17 cellular contexts compared by ENCODE assay signal in the genomic region with DNA sequence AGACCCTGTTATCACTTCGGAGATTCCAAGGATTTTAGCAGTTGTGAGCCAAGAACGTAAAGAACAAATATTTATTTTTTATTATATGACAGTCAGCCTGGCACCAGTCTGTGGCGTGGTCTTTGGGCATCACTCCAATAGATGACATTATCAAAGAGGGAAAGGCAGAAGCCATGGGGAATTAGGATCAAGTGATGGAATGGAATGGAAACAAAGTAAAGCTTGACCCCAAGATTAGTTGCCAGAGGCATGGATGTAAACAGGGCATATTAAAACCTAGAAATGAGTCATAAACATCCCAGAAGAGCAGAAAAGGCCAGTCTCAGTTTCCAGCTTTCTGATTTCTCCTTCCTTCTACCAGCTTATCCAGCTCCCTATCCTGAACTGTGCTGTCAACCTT. TPM values are rescaled to one million over a fixed set of nuclear protein-coding genes. Genes with fewer than 3 reads are reported as not detected.
DNase-seq lines count a peak whose midpoint lies in the region; ATAC-seq and TF ChIP-seq lines count a peak whose summit lies in the region.
"Had no signal": no experiment of that assay in that cellular context is flagged by ENCODE, and none has a peak within 500 bp of the region (broad histone marks: within the 10 kb centered on the region; RNA-seq: fewer than 3 reads in every experiment).

No MANE protein-coding gene starts in this region.

- no peaks in the 10 kb centered on the region for H3K9me3 ChIP-seq in thyroid gland

- intact Hi-C loops in activated CD8-positive, alpha-beta T cell treated with anti-CD3 and anti-CD28 coated beads for 36 hours (cut with micrococcal nuclease), result no loop called here
- intact Hi-C loops in thyroid gland (cut with DNase I), result no loop called here
- intact Hi-C loops in head of caudate nucleus (cut with DNase I), result no loop called here

- peaks cover 70 to 89% of the 10 kb centered on the region in 2 donors for H3K36me3 ChIP-seq in thyroid gland

- no peak for ATAC-seq in activated CD8-positive, alpha-beta T cell treated with anti-CD3 and anti-CD28 coated beads for 36 hours
- ATAC-seq in activated CD8-positive, alpha-beta T cell treated with anti-CD3 and anti-CD28 coated beads, Interleukin-2, amount 10 ng/mL, durations not matched to agents 7 days and 5 days, result no peak
- ATAC-seq in effector memory CD8-positive, alpha-beta T cell (replicated peaks), result no peak
- ATAC-seq: HCT116 had no signal

- POLR2A ChIA-PET in activated CD8-positive, alpha-beta T cell treated with anti-CD3 and anti-CD28 coated beads for 36 hours (lab: Charles Lee), result interaction anchor here (0.8 to 2.7 kb wide), 4 partner anchors 9 to 406 kb away, joined by 3 to 9 read pairs (median 4); partner anchors contain the start of gene EIF2S2
- POLR2A ChIA-PET in activated CD8-positive, alpha-beta T cell treated with anti-CD3 and anti-CD28 coated beads, Interleukin-2, amount 10 ng/mL, durations not matched to agents 7 days and 5 days (lab: Charles Lee), result interaction anchor here (1.2 to 4.8 kb wide), 2 partner anchors 8 to 12 kb away, joined by 3 to 33 read pairs; partner anchors contain the start of gene EIF2S2

- no peak for DNase-seq in activated CD8-positive, alpha-beta T cell treated with anti-CD3 and anti-CD28 coated beads for 36 hours
- DNase-seq in activated CD8-positive, alpha-beta T cell treated with anti-CD3 and anti-CD28 coated beads, Interleukin-2, amount 10 ng/mL, durations not matched to agents 7 days and 5 days, result no peak
- DNase-seq in HFFc6 (no peak), thyroid gland (no peak), GM19238 (ENCODE audit: insufficient read length, low spot score) (no peak), head of caudate nucleus (no peak)
- DNase-seq in effector memory CD8-positive, alpha-beta T cell, result no peak
- DNase-seq: AML-193; CD4-positive, CD25-positive, alpha-beta regulatory T cell; GF-D8; GM23248; NCI-H1436 treated with DMSO at 0.1 percent for 48 hours; NCI-H2081; NCI-H2227 treated with DMSO at 0.1 percent for 48 hours; NCI-H524 treated with DMSO at 0.1 percent for 48 hours had no signal

- H3K27ac Mint-ChIP-seq in activated CD8-positive, alpha-beta T cell treated with anti-CD3 and anti-CD28 coated beads for 36 hours, result peak overlapping the region; percentile 36
- no peak overlapping the region for H3K27ac Mint-ChIP-seq in activated CD8-positive, alpha-beta T cell treated with anti-CD3 and anti-CD28 coated beads, Interleukin-2, amount 10 ng/mL, durations not matched to agents 7 days and 5 days
- peak overlapping the region; percentile 43; the same call in 1 of the 2 replicates for H3K27ac Mint-ChIP-seq in HFFc6
- H3K27ac Mint-ChIP-seq in effector memory CD8-positive, alpha-beta T cell, result peak overlapping the region; percentile 7 to 70

- no peak overlapping the region for H3K4me3 Mint-ChIP-seq in activated CD8-positive, alpha-beta T cell treated with anti-CD3 and anti-CD28 coated beads for 36 hours
- no peak overlapping the region for H3K4me3 Mint-ChIP-seq in activated CD8-positive, alpha-beta T cell treated with anti-CD3 and anti-CD28 coated beads, Interleukin-2, amount 10 ng/mL, durations not matched to agents 7 days and 5 days
- H3K4me3 Mint-ChIP-seq in HFFc6, result no peak overlapping the region
- no peak overlapping the region for H3K4me3 Mint-ChIP-seq in effector memory CD8-positive, alpha-beta T cell
- H3K4me3 Mint-ChIP-seq: CD4-positive, CD25-positive, alpha-beta regulatory T cell had no signal

- peaks cover 44% of the 10 kb centered on the region for H3K4me1 Mint-ChIP-seq in activated CD8-positive, alpha-beta T cell treated with anti-CD3 and anti-CD28 coated beads for 36 hours (ENCODE audit: low read depth)
- H3K4me1 Mint-ChIP-seq in activated CD8-positive, alpha-beta T cell treated with anti-CD3 and anti-CD28 coated beads, Interleukin-2, amount 10 ng/mL, durations not matched to agents 7 days and 5 days (ENCODE audit: low read depth), result peaks cover 27% of the 10 kb centered on the region
- peaks cover 38% of the 10 kb centered on the region for H3K4me1 Mint-ChIP-seq in HFFc6 (ENCODE audit: low read depth)
- peaks cover 12 to 28% of the 10 kb centered on the region in 2 donors for H3K4me1 Mint-ChIP-seq in effector memory CD8-positive, alpha-beta T cell (ENCODE audit: low read depth in 2 of 2)

- WGBS in thyroid gland, 2 donors, result 86 to 89% methylated on average over 3 of the region's 3 CpGs

- peak overlapping the region; percentile 52 for H3K27ac ChIP-seq in 22Rv1
- no peak overlapping the region for H3K27ac ChIP-seq in thyroid gland
- H3K27ac ChIP-seq: GM23248 had no signal

- no peaks in the 10 kb centered on the region for H3K4me1 ChIP-seq in thyroid gland

- peaks cover 79% of the 10 kb centered on the region for H3K36me3 Mint-ChIP-seq in activated CD8-positive, alpha-beta T cell treated with anti-CD3 and anti-CD28 coated beads for 36 hours (ENCODE audit: low read depth)
- peaks cover 84% of the 10 kb centered on the region for H3K36me3 Mint-ChIP-seq in activated CD8-positive, alpha-beta T cell treated with anti-CD3 and anti-CD28 coated beads, Interleukin-2, amount 10 ng/mL, durations not matched to agents 7 days and 5 days (ENCODE audit: low read depth)
- peaks cover 57% of the 10 kb centered on the region for H3K36me3 Mint-ChIP-seq in HFFc6 (ENCODE audit: low read depth)
- peaks cover 97% of the 10 kb centered on the region for H3K36me3 Mint-ChIP-seq in effector memory CD8-positive, alpha-beta T cell (ENCODE audit: insufficient read depth)

- H3K4me3 ChIP-seq in thyroid gland (replicated peaks in 1 of 3), result no peak overlapping the region
- H3K4me3 ChIP-seq: GM23248 had no signal

- no peaks in the 10 kb centered on the region for H3K27me3 ChIP-seq in thyroid gland

- H3K9me3 Mint-ChIP-seq in activated CD8-positive, alpha-beta T cell treated with anti-CD3 and anti-CD28 coated beads for 36 hours, result no peaks in the 10 kb centered on the region
- no peaks in the 10 kb centered on the region for H3K9me3 Mint-ChIP-seq in activated CD8-positive, alpha-beta T cell treated with anti-CD3 and anti-CD28 coated beads, Interleukin-2, amount 10 ng/mL, durations not matched to agents 7 days and 5 days (ENCODE audit: insufficient read depth)
- no peaks in the 10 kb centered on the region for H3K9me3 Mint-ChIP-seq in HFFc6
- H3K9me3 Mint-ChIP-seq in effector memory CD8-positive, alpha-beta T cell, result no peaks in the 10 kb centered on the region

- no peak for TF ChIP-seq POLR2A in thyroid gland (IDR thresholded peaks at IDR 0.05)

- no peaks in the 10 kb centered on the region for H3K27me3 Mint-ChIP-seq in activated CD8-positive, alpha-beta T cell treated with anti-CD3 and anti-CD28 coated beads for 36 hours
- no peaks in the 10 kb centered on the region for H3K27me3 Mint-ChIP-seq in activated CD8-positive, alpha-beta T cell treated with anti-CD3 and anti-CD28 coated beads, Interleukin-2, amount 10 ng/mL, durations not matched to agents 7 days and 5 days (ENCODE audit: low read depth)
- H3K27me3 Mint-ChIP-seq in HFFc6 (ENCODE audit: insufficient read depth), result no peaks in the 10 kb centered on the region
- H3K27me3 Mint-ChIP-seq in effector memory CD8-positive, alpha-beta T cell, result no peaks in the 10 kb centered on the region
- H3K27me3 Mint-ChIP-seq: CD4-positive, CD25-positive, alpha-beta regulatory T cell had no signal

- TF ChIP-seq CTCF in activated CD8-positive, alpha-beta T cell treated with anti-CD3 and anti-CD28 coated beads for 36 hours (IDR thresholded peaks at IDR 0.05), result no peak
- TF ChIP-seq CTCF in 22Rv1 (IDR thresholded peaks at IDR 0.05), result no peak
- TF ChIP-seq CTCF in HFFc6 (IDR thresholded peaks at IDR 0.05), result no peak
- TF ChIP-seq CTCF in thyroid gland (IDR thresholded peaks at IDR 0.05), result no peak

- CTCF ChIA-PET in activated CD8-positive, alpha-beta T cell treated with anti-CD3 and anti-CD28 coated beads for 36 hours (lab: Charles Lee), result interaction anchor here (0.9 to 3.0 kb wide), 5 partner anchors 10 to 185 kb away, joined by 3 to 7 read pairs (median 4); no protein-coding TSS in a partner anchor
- CTCF ChIA-PET in activated CD8-positive, alpha-beta T cell treated with anti-CD3 and anti-CD28 coated beads, Interleukin-2, amount 10 ng/mL, durations not matched to agents 7 days and 5 days (lab: Charles Lee), result interaction anchor here (0.8 kb wide), 1 partner anchor 8 kb away, joined by 3 read pairs; no protein-coding TSS in a partner anchor

RNA-seq across cellular contexts. Expression of gene EIF2S2, which starts 11.5 kb away (rescaled TPM):
- 100 to 1,000 TPM; 161 to 164 TPM for total RNA-seq in activated CD8-positive, alpha-beta T cell treated with anti-CD3 and anti-CD28 coated beads for 36 hours
- 10 to 100 TPM; 94.4 to 94.7 TPM for total RNA-seq in activated CD8-positive, alpha-beta T cell treated with anti-CD3 and anti-CD28 coated beads, Interleukin-2, amount 10 ng/mL, durations not matched to agents 7 days and 5 days
- 100 to 1,000 TPM in 1 of 6 experiments, 10 to 100 TPM in 5; 85.7 to 101 (median 94.5) TPM for total RNA-seq in HFFc6 (2021; fragmentation: NEBNext Ultra II Directional; extraction: Animal tissue kit (Norgen Biotek cat#: 25700))
- total RNA-seq in thyroid gland, result 10 to 100 TPM; 34.1 to 50.5 (median 42.6) TPM
